In the genomic region with DNA sequence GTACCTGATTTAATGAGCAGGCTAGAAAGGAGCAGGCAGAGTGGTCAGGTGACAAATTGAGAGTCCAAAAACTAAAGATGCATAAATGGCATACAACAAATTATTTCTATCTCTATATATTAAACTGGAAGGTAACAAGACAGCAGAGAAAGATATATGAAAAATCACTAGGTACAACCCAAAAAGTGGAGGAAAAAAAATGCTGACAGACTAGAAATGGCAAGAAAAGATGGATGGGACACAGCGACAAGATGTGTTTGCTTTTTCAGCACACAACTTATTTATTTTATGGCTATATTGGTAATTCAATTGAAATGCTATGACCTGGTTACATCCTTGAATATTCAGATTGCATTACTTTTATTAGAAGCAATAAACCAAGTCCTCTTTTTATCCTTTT, we compare ENCODE assay signal across 13 cellular contexts.
A peak's percentile ranks its signal among the peaks of the same experiment; 100 is the strongest.
DNase-seq lines count a peak whose midpoint lies in the region; ATAC-seq and TF ChIP-seq lines count a peak whose summit lies in the region.
"Had no signal": no experiment of that assay in that cellular context is flagged by ENCODE, and none has a peak within 500 bp of the region (broad histone marks: within the 10 kb centered on the region; RNA-seq: fewer than 3 reads in every experiment).

No MANE protein-coding gene starts in this region.

- no peaks in the 10 kb centered on the region for H3K36me3 ChIP-seq in ACC112 (ENCODE audit: insufficient read depth, low read length)
- H3K36me3 ChIP-seq in IMR-90 (ENCODE audit: control insufficient read depth, insufficient read depth, low read length) = no peaks in the 10 kb centered on the region
- H3K36me3 ChIP-seq: BLaER1 had no signal

- H3K9me1 ChIP-seq in IMR-90 (ENCODE audit: insufficient read depth, low read length) = no peaks in the 10 kb centered on the region; the same call in 1 of the 2 replicates

- POLR2A ChIA-PET in IMR-90 (lab: Charles Lee; ENCODE audit: unreplicated experiment) = no interaction called here

- TF ChIP-seq RAD21 in IMR-90 (IDR thresholded peaks at IDR 0.05; ENCODE audit: low read length) = no peak

- BruUV-seq in IMR-90 (replicated peaks; lab: Mats Ljungman, UMichigan) = no TSS peak

- H2BK15ac ChIP-seq in IMR-90 (ENCODE audit: low read depth, low read length) = no peak overlapping the region

- in situ Hi-C loops in IMR-90 (cut with MboI; ENCODE audit: low sequenced_read_pairs) = no loop called here

- WGBS in IMR-90 (ENCODE audit: extremely low coverage in 2 of 2, insufficient read length in 1 of 2), 2 experiments = no CpG with 5 or more reads among the region's 1 CpG

- H4K91ac ChIP-seq in IMR-90 (ENCODE audit: insufficient read depth, low read depth, low read length) = no peak overlapping the region; the same call in 1 of the 2 replicates

- no peak for DNase-seq in IMR-90
- peak; percentile 12 for DNase-seq in glomerular visceral epithelial cell (ENCODE audit: extremely low spot score)
- DNase-seq in HT-29 (ENCODE audit: low spot score) = no peak
- no peak for DNase-seq in T-helper 9 cell
- no peak for DNase-seq in chondrocyte (ENCODE audit: low spot score)
- DNase-seq: CD8-positive, alpha-beta T cell; DMS 273 treated with DMSO at 0.1 percent for 48 hours; DMS53; DND-41; EL; H9 had no signal

- no peak overlapping the region for H2AK9ac ChIP-seq in IMR-90 (replicated peaks; ENCODE audit: low read depth, low read length, poor library complexity)

- no peak overlapping the region for H3K4me2 ChIP-seq in IMR-90 (ENCODE audit: low read depth, low read length)
- H3K4me2 ChIP-seq: BLaER1 had no signal

- H2AK5ac ChIP-seq in IMR-90 (ENCODE audit: low read depth, low read length) = no peak overlapping the region

- H3K4me3 Mint-ChIP-seq in chondrocyte (ENCODE audit: unreplicated experiment) = no peak overlapping the region
- H3K4me3 Mint-ChIP-seq: CD8-positive, alpha-beta T cell; H9 had no signal

- H3K79me1 ChIP-seq in IMR-90 (ENCODE audit: low read depth in 1 of 2, low read length in 2 of 2) = no peaks in the 10 kb centered on the region

- no peak for ATAC-seq in IMR-90 (ENCODE audit: low read depth)
- ATAC-seq: CD8-positive, alpha-beta T cell had no signal

- peaks cover 6% of the 10 kb centered on the region for H3K9me3 Mint-ChIP-seq in chondrocyte (ENCODE audit: low read depth)

- dilution Hi-C loops in IMR-90 (cut with HindIII; ENCODE audit: low sequenced_read_pairs, unreplicated experiment) = no loop called here

- H4K5ac ChIP-seq in IMR-90 (ENCODE audit: low read depth, low read length) = no peak overlapping the region

- H3K27ac ChIP-seq in ACC112 (ENCODE audit: low read depth, low read length) (peak overlapping the region; percentile 98), IMR-90 (ENCODE audit: insufficient read depth, low read length) (no peak overlapping the region)
- H3K27ac ChIP-seq: BLaER1 had no signal

- H3K27ac Mint-ChIP-seq in chondrocyte (ENCODE audit: unreplicated experiment) = no peak overlapping the region
- H3K27ac Mint-ChIP-seq: CD8-positive, alpha-beta T cell; H9 had no signal

- peak overlapping the region; percentile 72; the same call in 1 of the 2 replicates for H3K4ac ChIP-seq in IMR-90 (ENCODE audit: low read depth, low read length)

- H2BK20ac ChIP-seq in IMR-90 (ENCODE audit: low read depth, low read length) = peak overlapping the region; percentile 67; the same call in 1 of the 2 replicates

- CTCF ChIA-PET in IMR-90 (lab: Yijun Ruan, JAX) = no interaction called here

- H3K79me2 ChIP-seq in ACC112 (ENCODE audit: control insufficient read depth, insufficient read depth, low read length, unreplicated experiment) = no peaks in the 10 kb centered on the region

- no peak overlapping the region for H3K23ac ChIP-seq in IMR-90 (ENCODE audit: low read depth, low read length)

- no peaks in the 10 kb centered on the region for H4K20me1 ChIP-seq in IMR-90 (ENCODE audit: insufficient read depth, low read length)
- H4K20me1 ChIP-seq: BLaER1 had no signal

- no peak overlapping the region for H3K9ac ChIP-seq in IMR-90 (ENCODE audit: low read depth, low read length)
- H3K9ac ChIP-seq: BLaER1 had no signal

- H2BK120ac ChIP-seq in IMR-90 (ENCODE audit: low read depth, low read length) = peak overlapping the region; percentile 78; the same call in 1 of the 2 replicates

- TF ChIP-seq CTCF in IMR-90 (conservative IDR thresholded peaks at IDR 0.05; ENCODE audit: low read depth, low read length) (no peak), chondrocyte (IDR thresholded peaks at IDR 0.05) (no peak)

- no peak overlapping the region for H3K56ac ChIP-seq in IMR-90 (ENCODE audit: extremely low read depth, insufficient read depth, low read length)

- H2BK5ac ChIP-seq in IMR-90 (ENCODE audit: low read depth, low read length, poor library complexity, severe bottlenecking) = peak overlapping the region; percentile 34

- no peaks in the 10 kb centered on the region for H3K27me3 Mint-ChIP-seq in chondrocyte (ENCODE audit: low read depth)

- no peak for TF ChIP-seq POLR2A in IMR-90 (IDR thresholded peaks at IDR 0.05; ENCODE audit: low read depth, low read length)

- no peak overlapping the region for H3K14ac ChIP-seq in IMR-90 (replicated peaks; ENCODE audit: low read depth, low read length)

- no peaks in the 10 kb centered on the region for H3K36me3 Mint-ChIP-seq in chondrocyte (ENCODE audit: low read depth)
- H3K36me3 Mint-ChIP-seq: CD8-positive, alpha-beta T cell had no signal

- peak overlapping the region in 1 of 2 experiments; percentile 16; a peak in 1 of 4 replicates for H4K8ac ChIP-seq in IMR-90 (ENCODE audit: low read depth in 2 of 2, low read length in 2 of 2)

- H3K27me3 ChIP-seq in ACC112 (ENCODE audit: insufficient read depth, low read length) (no peaks in the 10 kb centered on the region), IMR-90 (ENCODE audit: control insufficient read depth, insufficient read depth, low read length) (no peaks in the 10 kb centered on the region)
- H3K27me3 ChIP-seq: BLaER1 had no signal

- H3K4me1 Mint-ChIP-seq in chondrocyte (ENCODE audit: low read depth) = peaks cover 20% of the 10 kb centered on the region
- H3K4me1 Mint-ChIP-seq: H9 had no signal

- no peak overlapping the region for H2AFZ ChIP-seq in ACC112 (ENCODE audit: low read length, unreplicated experiment)
- no peak overlapping the region for H2AFZ ChIP-seq in IMR-90 (replicated peaks; ENCODE audit: low read length, poor library complexity)

- H3K4me1 ChIP-seq in ACC112 (ENCODE audit: control insufficient read depth, insufficient read depth, low read length, unreplicated experiment) (peaks cover 33% of the 10 kb centered on the region), IMR-90 (ENCODE audit: control insufficient read depth, insufficient read depth, low read length) (peaks cover 5% of the 10 kb centered on the region)
- H3K4me1 ChIP-seq: BLaER1 had no signal

- intact Hi-C loops in IMR-90 (cut with micrococcal nuclease) = no loop called here

- H3K9me3 ChIP-seq in IMR-90 (ENCODE audit: control insufficient read depth, insufficient read depth, low read length) = no peaks in the 10 kb centered on the region
- H3K9me3 ChIP-seq: BLaER1 had no signal

- peak overlapping the region; percentile 91; the same call in 1 of the 2 replicates for H3K18ac ChIP-seq in IMR-90 (ENCODE audit: low read depth, low read length)

- H3K4me3 ChIP-seq in ACC112 (ENCODE audit: low read depth, low read length) (no peak overlapping the region), IMR-90 (ENCODE audit: insufficient read depth, low read depth, low read length) (no peak overlapping the region)
- H3K4me3 ChIP-seq: BLaER1 had no signal

TF ChIP-seq in IMR-90, 13 proteins besides CTCF, POLR2A, EP300 and RAD21:
- TF ChIP-seq MAFK (IDR thresholded peaks at IDR 0.05; ENCODE audit: low read depth, low read length) = peak; percentile 58
- no peak for TF ChIP-seq RCOR1 (IDR thresholded peaks at IDR 0.05; ENCODE audit: insufficient replicate concordance, low read length)
TF ChIP-seq in IMR-90: peak in this region for 1.
